ENCODE assay signal across 8 cellular contexts in the genomic region with DNA sequence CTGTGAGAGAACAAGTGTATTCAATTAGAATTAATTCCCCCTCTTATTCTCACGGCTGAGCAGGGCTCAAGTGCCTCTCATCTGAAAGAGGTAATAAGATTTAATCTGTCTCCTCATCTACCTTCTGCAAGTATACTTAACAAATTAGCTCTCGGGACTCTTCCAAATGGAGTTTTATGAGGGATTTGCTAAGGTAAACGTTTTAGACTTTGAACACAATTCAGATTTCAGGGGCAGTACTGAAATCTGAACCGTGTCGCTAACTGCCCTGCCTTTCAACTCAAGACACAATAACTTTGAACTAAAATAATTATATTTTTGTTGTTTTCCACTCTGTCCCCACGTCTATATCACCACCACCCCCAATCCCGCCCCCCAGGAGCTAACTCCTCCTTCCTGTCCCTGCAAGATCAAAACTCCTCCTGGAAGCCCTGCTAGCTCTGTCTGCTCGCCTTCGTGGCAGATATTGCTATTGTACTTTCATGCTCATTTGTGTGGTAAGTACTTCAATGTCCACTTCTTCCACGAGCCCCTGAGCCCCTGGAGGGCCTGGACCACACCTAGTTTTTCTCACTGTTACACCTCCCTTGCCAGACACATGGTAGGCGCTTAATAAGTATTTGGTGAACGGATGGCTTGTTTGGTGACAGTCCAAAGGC. TPM values are rescaled to one million over a fixed set of nuclear protein-coding genes. Genes with fewer than 3 reads are reported as not detected.
DNase-seq lines count a peak whose midpoint lies in the region; ATAC-seq and TF ChIP-seq lines count a peak whose summit lies in the region.
"Not testable (repeated sequence)": the region's sequence is repeated elsewhere in the genome, so short reads cannot be mapped to it uniquely, and the experiment has no call there.

No MANE protein-coding gene starts in this region.

- H3K27ac Mint-ChIP-seq in Calu3 (ENCODE audit: unreplicated experiment), result peak overlapping the region; percentile 87
- H3K27ac Mint-ChIP-seq in activated naive CD4-positive, alpha-beta T cell treated with anti-CD3 and anti-CD28 coated beads for 36 hours, result not testable (repeated sequence)
- H3K27ac Mint-ChIP-seq in effector memory CD8-positive, alpha-beta T cell, result peak overlapping the region; percentile 95

- in situ Hi-C loops in Panc1 (cut with HindIII; ENCODE audit: low pct_unique_long_range_greater_than_20kb, low sequenced_read_pairs), result not testable (repeated sequence)

- H3K4me1 Mint-ChIP-seq in Calu3 (ENCODE audit: low read depth, unreplicated experiment), result peaks cover 32% of the 10 kb centered on the region
- H3K4me1 Mint-ChIP-seq in activated naive CD4-positive, alpha-beta T cell treated with anti-CD3 and anti-CD28 coated beads for 36 hours (ENCODE audit: low read depth), result peaks cover 30% of the 10 kb centered on the region
- H3K4me1 Mint-ChIP-seq in effector memory CD8-positive, alpha-beta T cell (ENCODE audit: low read depth in 2 of 2), result peaks cover 7 to 12% of the 10 kb centered on the region in 2 donors

- peak overlapping the region; percentile 51 for H3K4me3 ChIP-seq in Jurkat, Clone E6-1 (ENCODE audit: low read length)
- H3K4me3 ChIP-seq in Panc1 (ENCODE audit: low read depth in 2 of 2, low read length in 2 of 2) (peak overlapping the region; percentile 56 to 71), iPS-20b (ENCODE audit: low read length) (peak overlapping the region; percentile 76), neuron (ENCODE audit: low read length) (peak overlapping the region; percentile 72), thymus (ENCODE audit: low read length) (peak overlapping the region; percentile 55)

- CTCF ChIA-PET in Calu3 (lab: Charles Lee) (interaction anchor here (0.8 kb wide), 1 partner anchor 15 kb away, joined by 3 read pairs; no protein-coding TSS in a partner anchor), Panc1 (lab: Charles Lee) (interaction anchor here (0.6 kb wide), 1 partner anchor 462 kb away, joined by 3 read pairs; no protein-coding TSS in a partner anchor)
- CTCF ChIA-PET in activated naive CD4-positive, alpha-beta T cell treated with anti-CD3 and anti-CD28 coated beads for 36 hours (lab: Charles Lee), result interaction anchor here (0.7 kb wide), 1 partner anchor 15 kb away, joined by 3 read pairs; no protein-coding TSS in a partner anchor

- TF ChIP-seq CTCF in Calu3 (IDR thresholded peaks at IDR 0.05; ENCODE audit: unreplicated experiment); Panc1 (IDR thresholded peaks at IDR 0.05): not testable (repeated sequence)

- BruUV-seq in Calu3 (replicated peaks; lab: Mats Ljungman, UMichigan), result TSS peak; percentile 72
- not testable (repeated sequence) for BruUV-seq in Panc1 (replicated peaks; lab: Mats Ljungman, UMichigan)

- H3K9me3 Mint-ChIP-seq in Calu3 (ENCODE audit: low read depth, unreplicated experiment); activated naive CD4-positive, alpha-beta T cell treated with anti-CD3 and anti-CD28 coated beads for 36 hours; effector memory CD8-positive, alpha-beta T cell: not testable (repeated sequence)

- intact Hi-C loops in Calu3 (cut with micrococcal nuclease; ENCODE audit: unreplicated experiment), result loop anchor here (5.0 kb wide), 1 partner anchor 148 kb away; no protein-coding TSS in a partner anchor
- intact Hi-C loops in Panc1 (cut with micrococcal nuclease; ENCODE audit: unreplicated experiment), result not testable (repeated sequence)
- intact Hi-C loops in activated naive CD4-positive, alpha-beta T cell treated with anti-CD3 and anti-CD28 coated beads for 36 hours (cut with micrococcal nuclease), result loop anchor here (5.0 to 10.0 kb wide), 3 partner anchors 218 to 1680 kb away; partner anchors contain the start of genes MCM2 and TPRA1

- not testable (repeated sequence) for ATAC-seq in Panc1; effector memory CD8-positive, alpha-beta T cell (replicated peaks)

- POLR2A ChIA-PET in Panc1 (lab: Charles Lee), result interaction anchor here (0.6 kb wide), 1 partner anchor 265 kb away, joined by 3 read pairs; no protein-coding TSS in a partner anchor

- peak overlapping the region; percentile 58; the same call in 1 of the 2 replicates for H3K9ac ChIP-seq in iPS-20b (ENCODE audit: low read depth, low read length)

- peak overlapping the region; percentile 66; the same call in 1 of the 2 replicates for H3K27ac ChIP-seq in Panc1 (ENCODE audit: low read length)
- not testable (repeated sequence) for H3K27ac ChIP-seq in iPS-20b (ENCODE audit: low read length)
- peak overlapping the region; percentile 18 for H3K27ac ChIP-seq in thymus (ENCODE audit: low read depth)

- not testable (repeated sequence) for H3K36me3 ChIP-seq in Panc1 (ENCODE audit: control insufficient read depth, insufficient read depth, low read length); iPS-20b (ENCODE audit: insufficient read depth, low read depth, low read length); neuron (ENCODE audit: insufficient read depth, low read length); thymus (ENCODE audit: control insufficient read depth, insufficient read depth)

- DNase-seq in Calu3; Jurkat, Clone E6-1 (ENCODE audit: low read depth, low spot score); Panc1 (ENCODE audit: low read depth, low spot score); activated naive CD4-positive, alpha-beta T cell treated with anti-CD3 and anti-CD28 coated beads for 36 hours; effector memory CD8-positive, alpha-beta T cell: not testable (repeated sequence)

- peaks cover 25% of the 10 kb centered on the region for H3K36me3 Mint-ChIP-seq in Calu3 (ENCODE audit: insufficient read depth, unreplicated experiment)
- H3K36me3 Mint-ChIP-seq in activated naive CD4-positive, alpha-beta T cell treated with anti-CD3 and anti-CD28 coated beads for 36 hours (ENCODE audit: low read depth); effector memory CD8-positive, alpha-beta T cell (ENCODE audit: insufficient read depth): not testable (repeated sequence)

- H2AFZ ChIP-seq in neuron (ENCODE audit: low read depth, low read length), result peak overlapping the region; percentile 86

- not testable (repeated sequence) for H3K27me3 Mint-ChIP-seq in Calu3 (ENCODE audit: unreplicated experiment); activated naive CD4-positive, alpha-beta T cell treated with anti-CD3 and anti-CD28 coated beads for 36 hours (ENCODE audit: low read depth); effector memory CD8-positive, alpha-beta T cell

- H3K4me3 Mint-ChIP-seq in Calu3 (ENCODE audit: low read depth, unreplicated experiment), result peak overlapping the region; percentile 87
- peak overlapping the region; percentile 84 for H3K4me3 Mint-ChIP-seq in activated naive CD4-positive, alpha-beta T cell treated with anti-CD3 and anti-CD28 coated beads for 36 hours
- H3K4me3 Mint-ChIP-seq in effector memory CD8-positive, alpha-beta T cell, result peak overlapping the region; percentile 86 to 88

- not testable (repeated sequence) for H3K9me3 ChIP-seq in Panc1 (ENCODE audit: control insufficient read depth, insufficient read depth, low read depth, low read length); iPS-20b (ENCODE audit: insufficient read depth, low read depth, low read length); neuron (ENCODE audit: low read length); thymus (ENCODE audit: control insufficient read depth)

- WGBS in thymus, result 24% methylated on average over 12 of the region's 12 CpGs

- H3K27me3 ChIP-seq in Panc1 (ENCODE audit: control insufficient read depth, insufficient read depth, low read length); iPS-20b (ENCODE audit: insufficient read depth, low read length); neuron (ENCODE audit: insufficient read depth, low read length); thymus (ENCODE audit: control insufficient read depth, insufficient read depth): not testable (repeated sequence)

- H3K4me1 ChIP-seq in Panc1 (ENCODE audit: control insufficient read depth, insufficient read depth, low read length); iPS-20b (ENCODE audit: insufficient read depth, low read length); neuron (ENCODE audit: insufficient read depth, low read length); thymus (ENCODE audit: control insufficient read depth, insufficient read depth, low read length): not testable (repeated sequence)

RNA-seq across cellular contexts. Expression of gene ROPN1B, which starts 54.1 kb away (rescaled TPM):
- total RNA-seq in Calu3 (2022) (0.76 and 0.92 TPM in 2 replicates), Panc1 (2021; ENCODE audit: unreplicated experiment) (0.26 TPM)
- polyA plus RNA-seq in Jurkat, Clone E6-1 (2012; ENCODE audit: insufficient read depth, insufficient read length), result 5.8 TPM
- not detected for polyA plus RNA-seq in Panc1 (2012; ENCODE audit: insufficient read length)
- total RNA-seq in activated naive CD4-positive, alpha-beta T cell treated with anti-CD3 and anti-CD28 coated beads for 36 hours, result not detected
- 0.21 TPM for polyA plus RNA-seq in thymus
